18 cellular contexts compared by ENCODE assay signal in the genomic region with DNA sequence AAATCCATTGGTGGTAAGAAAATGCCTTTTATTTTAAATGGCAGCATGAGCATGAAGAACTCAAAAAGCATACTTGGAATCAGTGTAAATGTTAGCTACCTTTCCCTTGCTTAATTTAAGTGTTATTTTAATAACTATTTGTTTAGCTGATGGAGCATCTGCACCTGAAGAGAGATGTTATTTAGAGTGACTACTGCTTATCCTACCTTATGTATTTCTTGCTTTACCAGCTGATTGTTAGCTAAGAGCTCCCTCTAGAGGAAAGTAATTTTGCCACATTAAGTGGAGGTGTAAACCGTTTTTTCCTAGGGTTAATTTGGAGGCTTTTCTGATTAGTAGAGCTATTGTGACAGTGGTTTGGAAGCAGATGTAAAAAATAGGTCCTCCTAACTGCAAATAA. TPM values are rescaled to one million over a fixed set of nuclear protein-coding genes. Genes with fewer than 3 reads are reported as not detected.
"Had no signal": no experiment of that assay in that cellular context is flagged by ENCODE, and none has a peak within 500 bp of the region (broad histone marks: within the 10 kb centered on the region; RNA-seq: fewer than 3 reads in every experiment).

No MANE protein-coding gene starts in this region.

RNA-seq across cellular contexts. Expression of gene PSG4, which starts 21.5 kb away (rescaled TPM):
- total RNA-seq: left colon; left lung; liver; lower lobe of right lung; mucosa of gallbladder; naive thymus-derived CD8-positive, alpha-beta T cell; neural crest cell; posterior vena cava; psoas muscle; sigmoid colon; smooth muscle cell; temporal lobe; tibial nerve; uterus had no signal
- polyA plus RNA-seq: immature natural killer cell; liver; naive thymus-derived CD8-positive, alpha-beta T cell; psoas muscle; sigmoid colon; smooth muscle cell had no signal

RNA-seq across cellular contexts. Expression of gene PSG5, which starts 40.6 kb away (rescaled TPM):
- total RNA-seq: kidney; left colon; left lung; liver; lower lobe of right lung; mucosa of gallbladder; naive thymus-derived CD8-positive, alpha-beta T cell; neural crest cell; posterior vena cava; psoas muscle; sigmoid colon; smooth muscle cell; temporal lobe; tibial nerve; ureter; uterus had no signal
- polyA plus RNA-seq: immature natural killer cell; liver; naive thymus-derived CD8-positive, alpha-beta T cell; psoas muscle; sigmoid colon; smooth muscle cell had no signal

RNA-seq across cellular contexts. Expression of gene PSG9, which starts 42.3 kb away (rescaled TPM):
- total RNA-seq: kidney; left colon; left lung; liver; lower lobe of right lung; mucosa of gallbladder; naive thymus-derived CD8-positive, alpha-beta T cell; neural crest cell; osteoblast; posterior vena cava; psoas muscle; sigmoid colon; smooth muscle cell; temporal lobe; tibial nerve; ureter; uterus had no signal
- polyA plus RNA-seq: immature natural killer cell; liver; naive thymus-derived CD8-positive, alpha-beta T cell; psoas muscle; sigmoid colon; smooth muscle cell had no signal
